25 cellular contexts compared by ENCODE assay signal in genomic region chr3:2873986-2874385, GRCh38.
"Had no signal": no experiment of that assay in that cellular context is flagged by ENCODE, and none has a peak within 500 bp of the region (broad histone marks: within the 10 kb centered on the region; RNA-seq: fewer than 3 reads in every experiment).

No MANE protein-coding gene starts in this region.

- H3K36me3 ChIP-seq: colonic mucosa, gastrocnemius medialis, neutrophil, pancreas, sigmoid colon, stomach, tibial artery had no signal

- ATAC-seq: esophagus mucosa; gastrocnemius medialis; mucosa of descending colon; natural killer cell treated with Interleukin-12 subunit alpha and Interleukin-12 subunit beta and Interleukin-15 and Interleukin-18, amount 100 ng/mL, for 72 hours; pancreas; stimulated activated effector memory CD8-positive, alpha-beta T cell treated with anti-CD3 and anti-CD28 coated beads, Interleukin-12 subunit alpha, Interleukin-12 subunit beta, amount 100 ng/mL, for 72 hours had no signal

- H3K27ac ChIP-seq: colonic mucosa, epithelial cell of prostate, gastrocnemius medialis, hepatocyte, neutrophil, pancreas, sigmoid colon, stomach, testis, tibial artery had no signal

- H3K9me3 ChIP-seq: colonic mucosa, gastrocnemius medialis, mucosa of descending colon, neutrophil, pancreas, sigmoid colon, stomach, testis, tibial artery had no signal

- H3K27me3 ChIP-seq: colonic mucosa, gastrocnemius medialis, hepatocyte, neutrophil, pancreas, sigmoid colon, stomach, testis, tibial artery had no signal

- H3K4me3 ChIP-seq: colonic mucosa, gastrocnemius medialis, hepatocyte, lung, mucosa of descending colon, pancreas, sigmoid colon, stomach, testis, tibial artery had no signal

- FAIRE-seq: kidney, pancreas had no signal

- H3K4me1 ChIP-seq: colonic mucosa, gastrocnemius medialis, pancreas, sigmoid colon, stomach, testis had no signal

- DNase-seq: colonic mucosa; effector CD8-positive, alpha-beta T cell; endodermal cell; foreskin fibroblast; gastrocnemius medialis; kidney; mucosa of descending colon; naive B cell; pancreas; retina; sigmoid colon; stimulated activated CD4-positive, alpha-beta T cell treated with anti-CD3 and anti-CD28 coated beads, Interleukin-2, amount 100 ng/mL, for 24 hours; stimulated activated CD4-positive, alpha-beta T cell treated with anti-CD3 and anti-CD28 coated beads, Interleukin-4, amount 100 ng/mL, for 24 hours; stimulated activated naive CD4-positive, alpha-beta T cell treated with Interleukin-2 at 50 U/mL for 16 hours; stomach; substantia nigra; testis; tibial artery had no signal
